ENCODE assay signal across 19 cellular contexts in the genomic region with DNA sequence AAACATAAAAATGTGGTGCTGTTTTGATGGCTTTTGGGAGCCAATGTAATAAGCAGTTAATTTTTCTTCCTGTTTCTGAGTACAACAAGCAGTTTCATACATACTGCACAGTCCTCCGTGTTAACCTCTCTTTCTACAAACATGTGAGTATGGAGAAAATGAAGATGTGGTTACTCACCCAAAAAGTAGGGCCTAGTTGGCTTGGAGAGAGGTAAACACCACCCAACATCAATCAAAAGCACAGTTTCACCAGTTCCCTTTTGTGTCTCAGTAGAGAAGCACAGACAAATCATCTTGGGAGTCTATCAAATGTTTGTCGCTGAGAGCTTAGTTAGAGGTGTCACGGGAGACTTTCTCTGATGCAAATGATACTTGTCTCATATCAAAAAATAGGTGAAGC.
"Had no signal": no experiment of that assay in that cellular context is flagged by ENCODE, and none has a peak within 500 bp of the region (broad histone marks: within the 10 kb centered on the region; RNA-seq: fewer than 3 reads in every experiment).

No MANE protein-coding gene starts in this region.

- H3K4me1 ChIP-seq: heart right ventricle, psoas muscle, right lobe of liver, suprapubic skin, thyroid gland had no signal

- H3K4me3 ChIP-seq: heart right ventricle, psoas muscle, right lobe of liver, suprapubic skin, thyroid gland had no signal

- H3K36me3 ChIP-seq: heart right ventricle, neutrophil, right lobe of liver, suprapubic skin, thyroid gland had no signal

- H3K27me3 ChIP-seq: heart right ventricle, neutrophil, right lobe of liver, suprapubic skin, thyroid gland had no signal

- DNase-seq: effector CD8-positive, alpha-beta T cell; heart right ventricle; hypothalamus; mammary epithelial cell; naive thymus-derived CD8-positive, alpha-beta T cell; psoas muscle; retina; right lobe of liver; stimulated activated CD4-positive, alpha-beta T cell treated with anti-CD3 and anti-CD28 coated beads, Interleukin-4, amount 100 ng/mL, for 1 hour; stimulated activated CD8-positive, alpha-beta memory T cell treated with anti-CD3 and anti-CD28 coated beads, Interleukin-4, amount 100 ng/mL, for 48 hours; stimulated activated naive CD8-positive, alpha-beta T cell treated with anti-CD3 and anti-CD28 coated beads, Interleukin-15, Interleukin-2, amounts not matched to agents 100 U/mL and 50 U/mL, for 24 hours; thyroid gland had no signal

- H3K27ac ChIP-seq: heart right ventricle, neutrophil, psoas muscle, right lobe of liver, suprapubic skin, thyroid gland had no signal

- ATAC-seq: heart right ventricle; left lobe of liver; naive thymus-derived CD8-positive, alpha-beta T cell; psoas muscle; right lobe of liver; stimulated activated effector memory CD8-positive, alpha-beta T cell treated with anti-CD3 and anti-CD28 coated beads, Interleukin-12 subunit alpha, Interleukin-12 subunit beta, amount 100 ng/mL, for 72 hours; stimulated activated naive CD8-positive, alpha-beta T cell treated with anti-CD3 and anti-CD28 coated beads, Interleukin-15, Interleukin-2, amounts not matched to agents 100 U/mL and 50 U/mL, for 24 hours had no signal

- H3K9me3 ChIP-seq: neutrophil, psoas muscle, right lobe of liver, suprapubic skin, thyroid gland had no signal

- FAIRE-seq: frontal cortex, islet of Langerhans, urothelium cell line had no signal
